ENCODE assay signal across 18 cellular contexts in the genomic region with DNA sequence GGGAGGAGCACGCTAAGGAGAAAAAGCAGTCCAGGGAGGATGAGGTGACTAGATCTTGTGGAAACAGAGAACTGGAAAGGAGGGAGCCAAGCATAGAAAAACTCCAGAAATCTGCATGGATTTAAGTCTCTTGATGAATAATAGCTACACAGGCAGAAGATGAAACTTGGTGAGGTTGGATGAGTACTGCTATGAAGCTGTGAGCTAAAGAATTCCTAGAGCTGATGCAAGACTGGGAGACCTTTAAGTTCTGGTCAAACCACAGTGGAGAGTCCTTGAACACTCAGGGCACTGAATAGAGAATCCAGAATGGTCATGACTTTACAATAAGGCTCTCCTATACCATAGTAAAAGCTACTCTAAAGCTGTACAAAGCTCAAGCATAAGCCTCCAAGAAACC. TPM values are rescaled to one million over a fixed set of nuclear protein-coding genes. Genes with fewer than 3 reads are reported as not detected.
A peak's percentile ranks its signal among the peaks of the same experiment; 100 is the strongest.
DNase-seq lines count a peak whose midpoint lies in the region; ATAC-seq, FAIRE-seq and TF ChIP-seq lines count a peak whose summit lies in the region.
"Had no signal": no experiment of that assay in that cellular context is flagged by ENCODE, and none has a peak within 500 bp of the region (broad histone marks: within the 10 kb centered on the region; RNA-seq: fewer than 3 reads in every experiment).

No MANE protein-coding gene starts in this region.

- H2AFZ ChIP-seq in smooth muscle cell (ENCODE audit: low read depth): peak overlapping the region; percentile 7

- H3K27ac ChIP-seq in smooth muscle cell (ENCODE audit: low read depth) (no peak overlapping the region), transverse colon (no peak overlapping the region)
- H3K27ac ChIP-seq: C4-2B had no signal

- H3K4me2 ChIP-seq in smooth muscle cell: no peak overlapping the region

- no peaks in the 10 kb centered on the region for H3K36me3 ChIP-seq in smooth muscle cell (ENCODE audit: low read depth)
- no peaks in the 10 kb centered on the region for H3K36me3 ChIP-seq in transverse colon

- TF ChIP-seq CTCF in astrocyte of the spinal cord (IDR thresholded peaks at IDR 0.05; ENCODE audit: low read depth, low read length) (no peak), fibroblast of pulmonary artery (IDR thresholded peaks at IDR 0.05; ENCODE audit: low read length, missing control alignments) (no peak), smooth muscle cell (IDR thresholded peaks at IDR 0.05; ENCODE audit: borderline replicate concordance, insufficient read depth, poor library complexity, severe bottlenecking) (no peak), D721Med (IDR thresholded peaks at IDR 0.05; ENCODE audit: insufficient read depth, missing control alignments) (no peak), transverse colon (IDR thresholded peaks at IDR 0.05) (no peak)

- in situ Hi-C loops in astrocyte of the spinal cord (cut with HindIII; ENCODE audit: low sequenced_read_pairs) (no loop called here), transverse colon (cut with MboI; ENCODE audit: low pct_ligation_motif_present in 1 of 4, low pct_unique_long_range_greater_than_20kb in 1 of 4, low sequenced_read_pairs in 3 of 4) (loop anchor here in 1 of 4 donors (25.0 kb wide), 1 partner anchor 605 kb away; no protein-coding TSS in a partner anchor)

- no peak for TF ChIP-seq POLR2A in transverse colon (IDR thresholded peaks at IDR 0.05)

- H3K4me1 ChIP-seq in smooth muscle cell (ENCODE audit: low read depth) (no peaks in the 10 kb centered on the region), transverse colon (no peaks in the 10 kb centered on the region)

- H3K27me3 ChIP-seq in smooth muscle cell (ENCODE audit: low read depth): no peaks in the 10 kb centered on the region
- H3K27me3 ChIP-seq in transverse colon: no peaks in the 10 kb centered on the region

- no peaks in the 10 kb centered on the region for H3F3A ChIP-seq in smooth muscle cell (ENCODE audit: low read depth)

- no peak for TF ChIP-seq EP300 in transverse colon (IDR thresholded peaks at IDR 0.05; ENCODE audit: low read depth)

- H3K9ac ChIP-seq in smooth muscle cell (ENCODE audit: low read depth): no peak overlapping the region

- WGBS in smooth muscle cell (ENCODE audit: low lambda C conversion rate): 50% methylated on average over 1 of the region's 1 CpG
- WGBS in transverse colon (ENCODE audit: low coverage in 1 of 2), 2 donors: 67% methylated on average over 1 of the region's 1 CpG

- H3K9me3 ChIP-seq in smooth muscle cell (replicated peaks; ENCODE audit: low read depth): no peaks in the 10 kb centered on the region
- no peaks in the 10 kb centered on the region for H3K9me3 ChIP-seq in transverse colon

- FAIRE-seq in D721Med (lab: Jason Lieb, UNC): no peak
- FAIRE-seq: H54 had no signal

- H3K79me2 ChIP-seq in smooth muscle cell (ENCODE audit: low read depth): no peaks in the 10 kb centered on the region

- H3K4me3 ChIP-seq in astrocyte of the spinal cord (ENCODE audit: low read depth, low read length) (no peak overlapping the region), fibroblast of pulmonary artery (replicated peaks; ENCODE audit: low read depth, low read length) (no peak overlapping the region), smooth muscle cell (no peak overlapping the region), transverse colon (no peak overlapping the region)

- DNase-seq in EH (ENCODE audit: low read depth): peak; percentile 69
- peak; percentile 51 for DNase-seq in astrocyte of the spinal cord (ENCODE audit: low read depth, low spot score)
- DNase-seq in fibroblast of pulmonary artery (ENCODE audit: low read depth): peak; percentile 42
- no peak for DNase-seq in smooth muscle cell (lab: John Stamatoyannopoulos, UW; ENCODE audit: unreplicated experiment)
- DNase-seq in NCI-H748 treated with DMSO at 0.1 percent for 48 hours (lab: John Stamatoyannopoulos, UW): no peak
- no peak for DNase-seq in D721Med (ENCODE audit: insufficient read length, low spot score)
- DNase-seq in transverse colon: no peak
- DNase-seq: DMS 273 treated with DMSO at 0.1 percent for 48 hours, NCI-H1417, NCI-H2029, NCI-H2171 treated with DMSO at 0.1 percent for 48 hours, NCI-H446 treated with DMSO at 0.1 percent for 48 hours, OCI-M1, SHP77 treated with DMSO at 0.1 percent for 48 hours had no signal

- H4K20me1 ChIP-seq in smooth muscle cell (ENCODE audit: low read depth): no peaks in the 10 kb centered on the region

- ATAC-seq in esophagus mucosa: no peak
- ATAC-seq: SK-N-SH treated with all-trans-retinoic acid at 6 μM for 48 hours had no signal

- intact Hi-C loops in transverse colon (cut with DNase I; ENCODE audit: low total_unique reads): no loop called here

RNA-seq across cellular contexts. Expression of gene PIEZO2, which starts 18.4 kb away (rescaled TPM):
- 4.7 and 10.4 TPM in 2 replicates for total RNA-seq in smooth muscle cell
- polyA plus RNA-seq in smooth muscle cell: 1.3 and 2.3 TPM in 2 replicates
- 1 to 10 TPM; 2.9 to 7.5 (median 4.5) TPM for total RNA-seq in transverse colon
- 0.76 TPM for total RNA-seq in esophagus mucosa

Comparison
In these comparisons a context has a peak if more than half of its experiments do, and no peak if none do; other contexts are left out.
1. DNase-seq: peak in EH (single experiment), astrocyte of the spinal cord (single experiment) and fibroblast of pulmonary artery (single experiment); none in smooth muscle cell (single experiment), NCI-H748 treated with DMSO at 0.1 percent for 48 hours (single experiment), D721Med (single experiment) and transverse colon (single experiment).